In genomic region chr2:181223239-181223638, GRCh38 we compare ENCODE assay signal across 22 cellular contexts.
DNase-seq lines count a peak whose midpoint lies in the region; ATAC-seq, FAIRE-seq and TF ChIP-seq lines count a peak whose summit lies in the region.
"Had no signal": no experiment of that assay in that cellular context is flagged by ENCODE, and none has a peak within 500 bp of the region (broad histone marks: within the 10 kb centered on the region; RNA-seq: fewer than 3 reads in every experiment).

No MANE protein-coding gene starts in this region.

- TF ChIP-seq CTCF in CD4-positive, alpha-beta T cell (IDR thresholded peaks at IDR 0.05) = no peak
- no peak for TF ChIP-seq CTCF in psoas muscle (IDR thresholded peaks at IDR 0.05)

- intact Hi-C loops in CD4-positive, alpha-beta T cell (cut with DNase I, micrococcal nuclease) = loop anchor here in 1 of 2 experiments (5.0 to 10.0 kb wide), 3 partner anchors 52 to 116 kb away; no protein-coding TSS in a partner anchor
- intact Hi-C loops in activated CD4-positive, alpha-beta memory T cell treated with anti-CD3 and anti-CD28 coated beads for 36 hours (cut with micrococcal nuclease) = no loop called here
- intact Hi-C loops in psoas muscle (cut with DNase I) = no loop called here

- no peak for DNase-seq in CD4-positive, alpha-beta T cell
- DNase-seq in GM12892 (ENCODE audit: insufficient read length) (no peak), psoas muscle (no peak), NCI-H1417 (lab: John Stamatoyannopoulos, UW) (no peak), caudate nucleus (lab: John Stamatoyannopoulos, UW) (no peak)
- no peak for DNase-seq in activated CD4-positive, alpha-beta memory T cell treated with anti-CD3 and anti-CD28 coated beads for 36 hours
- no peak for DNase-seq in effector memory CD8-positive, alpha-beta T cell
- DNase-seq: activated CD4-positive, CD25-positive, alpha-beta regulatory T cell treated with anti-CD3 and anti-CD28 coated beads, Interleukin-2, amount 50 U/mL, for 72 hours; amygdala; Caco-2; dermis blood vessel endothelial cell; heart right ventricle; left lung; NCI-H2029; NCI-H345; stimulated activated CD4-positive, alpha-beta T cell treated with anti-CD3 and anti-CD28 coated beads, Interleukin-2, amount 100 ng/mL, for 48 hours; stomach; trophoblast cell had no signal

- H3K27me3 Mint-ChIP-seq in CD4-positive, alpha-beta T cell = no peaks in the 10 kb centered on the region
- no peaks in the 10 kb centered on the region for H3K27me3 Mint-ChIP-seq in activated CD4-positive, alpha-beta memory T cell treated with anti-CD3 and anti-CD28 coated beads for 36 hours
- H3K27me3 Mint-ChIP-seq in effector memory CD8-positive, alpha-beta T cell = no peaks in the 10 kb centered on the region

- peaks cover 39% of the 10 kb centered on the region for H3K36me3 Mint-ChIP-seq in CD4-positive, alpha-beta T cell (ENCODE audit: low read depth)
- H3K36me3 Mint-ChIP-seq in activated CD4-positive, alpha-beta memory T cell treated with anti-CD3 and anti-CD28 coated beads for 36 hours = peaks cover 27% of the 10 kb centered on the region
- peaks cover 8% of the 10 kb centered on the region for H3K36me3 Mint-ChIP-seq in effector memory CD8-positive, alpha-beta T cell (ENCODE audit: insufficient read depth)

- no peak overlapping the region for H3K4me3 ChIP-seq in psoas muscle
- H3K4me3 ChIP-seq: heart right ventricle, left lung, smooth muscle cell, stomach had no signal

- peak; percentile 68 for ATAC-seq in CD4-positive, alpha-beta T cell (ENCODE audit: poor library complexity)
- ATAC-seq in effector memory CD8-positive, alpha-beta T cell (replicated peaks) = peak; percentile 32
- no peak for ATAC-seq in psoas muscle
- ATAC-seq: heart right ventricle, left lung had no signal

- no peaks in the 10 kb centered on the region for H3K9me3 ChIP-seq in CD4-positive, alpha-beta T cell (ENCODE audit: control insufficient read depth, low read length)
- no peaks in the 10 kb centered on the region for H3K9me3 ChIP-seq in psoas muscle
- H3K9me3 ChIP-seq: Caco-2, heart right ventricle, left lung, neutrophil, stomach had no signal

- 68 to 72% (median 70%) methylated on average over 2 of the region's 2 CpGs for WGBS in psoas muscle, 3 donors

- no peaks in the 10 kb centered on the region for H3K27me3 ChIP-seq in CD4-positive, alpha-beta T cell (ENCODE audit: control insufficient read depth, insufficient read depth, low read length)
- H3K27me3 ChIP-seq in psoas muscle (ENCODE audit: insufficient read depth in 3 of 3, low read length in 2 of 3) = no peaks in the 10 kb centered on the region
- H3K27me3 ChIP-seq: left lung, neutrophil, stomach had no signal

- peaks cover 20% of the 10 kb centered on the region for H3K9me3 Mint-ChIP-seq in CD4-positive, alpha-beta T cell
- peaks cover 15% of the 10 kb centered on the region for H3K9me3 Mint-ChIP-seq in activated CD4-positive, alpha-beta memory T cell treated with anti-CD3 and anti-CD28 coated beads for 36 hours
- H3K9me3 Mint-ChIP-seq in effector memory CD8-positive, alpha-beta T cell = peaks cover 0 to 5% of the 10 kb centered on the region in 2 donors

- FAIRE-seq in GM12892 (lab: Jason Lieb, UNC) = peak; percentile 75
- FAIRE-seq: RCC 7860 had no signal

- no peaks in the 10 kb centered on the region for H3K4me1 ChIP-seq in psoas muscle
- H3K4me1 ChIP-seq: Caco-2, heart right ventricle, left lung, stomach had no signal

- no peak for TF ChIP-seq POLR2A in GM12892 (IDR thresholded peaks at IDR 0.05; ENCODE audit: low read depth, low read length)

- POLR2A ChIA-PET in CD4-positive, alpha-beta T cell (lab: Charles Lee) = interaction anchor here (1.0 to 2.3 kb wide), 5 partner anchors 25 to 234 kb away, joined by 3 to 7 read pairs (median 3); partner anchors contain the start of gene ITGA4
- POLR2A ChIA-PET in activated CD4-positive, alpha-beta memory T cell treated with anti-CD3 and anti-CD28 coated beads for 36 hours (lab: Charles Lee) = no interaction called here

- CTCF ChIA-PET in CD4-positive, alpha-beta T cell (lab: Charles Lee) = no interaction called here
- CTCF ChIA-PET in activated CD4-positive, alpha-beta memory T cell treated with anti-CD3 and anti-CD28 coated beads for 36 hours (lab: Charles Lee) = interaction anchor here (0.9 to 1.6 kb wide), 2 partner anchors 92 to 118 kb away, joined by 3 to 5 read pairs; no protein-coding TSS in a partner anchor

- H3K27ac Mint-ChIP-seq in CD4-positive, alpha-beta T cell = peak overlapping the region; percentile 96
- H3K27ac Mint-ChIP-seq in activated CD4-positive, alpha-beta memory T cell treated with anti-CD3 and anti-CD28 coated beads for 36 hours = peak overlapping the region; percentile 87
- H3K27ac Mint-ChIP-seq in effector memory CD8-positive, alpha-beta T cell = peak overlapping the region; percentile 88 to 97

- H3K27ac ChIP-seq in CD4-positive, alpha-beta T cell (ENCODE audit: low read depth, low read length) = peak overlapping the region; percentile 36
- H3K27ac ChIP-seq in psoas muscle = no peak overlapping the region
- no peak overlapping the region for H3K27ac ChIP-seq in caudate nucleus (ENCODE audit: low read depth, low read length)
- H3K27ac ChIP-seq: KMS-11, left lung, neutrophil, stomach had no signal

- H3K36me3 ChIP-seq in psoas muscle (ENCODE audit: insufficient read depth in 1 of 2, low read depth in 1 of 2) = no peaks in the 10 kb centered on the region
- H3K36me3 ChIP-seq: heart right ventricle, left lung, neutrophil, stomach had no signal

- peaks cover 51% of the 10 kb centered on the region for H3K4me1 Mint-ChIP-seq in CD4-positive, alpha-beta T cell (ENCODE audit: low read depth)
- peaks cover 24% of the 10 kb centered on the region for H3K4me1 Mint-ChIP-seq in activated CD4-positive, alpha-beta memory T cell treated with anti-CD3 and anti-CD28 coated beads for 36 hours (ENCODE audit: low read depth)
- H3K4me1 Mint-ChIP-seq in effector memory CD8-positive, alpha-beta T cell (ENCODE audit: low read depth in 2 of 2) = peaks cover 13 to 30% of the 10 kb centered on the region in 2 donors

- peak overlapping the region; percentile 49 for H3K4me3 Mint-ChIP-seq in CD4-positive, alpha-beta T cell
- peak overlapping the region; percentile 47 for H3K4me3 Mint-ChIP-seq in activated CD4-positive, alpha-beta memory T cell treated with anti-CD3 and anti-CD28 coated beads for 36 hours
- H3K4me3 Mint-ChIP-seq in effector memory CD8-positive, alpha-beta T cell = peak overlapping the region; percentile 35 to 59

Comparison
In these comparisons a context has a peak if more than half of its experiments do, and no peak if none do; other contexts are left out.
1. ATAC-seq: peak in CD4-positive, alpha-beta T cell (single experiment) and effector memory CD8-positive, alpha-beta T cell (single experiment); none in psoas muscle (0 of 4).
2. Peak in every context shown above with its lines, with median percentiles within 50 percentile points of each other: H3K27ac Mint-ChIP-seq and H3K4me3 Mint-ChIP-seq.